ENCODE assay signal across 18 cellular contexts in genomic region chr12:40017488-40017887, GRCh38.
A peak's percentile ranks its signal among the peaks of the same experiment; 100 is the strongest.
DNase-seq lines count a peak whose midpoint lies in the region; ATAC-seq, FAIRE-seq and TF ChIP-seq lines count a peak whose summit lies in the region.
"Had no signal": no experiment of that assay in that cellular context is flagged by ENCODE, and none has a peak within 500 bp of the region (broad histone marks: within the 10 kb centered on the region; RNA-seq: fewer than 3 reads in every experiment).

No MANE protein-coding gene starts in this region.

- no peak overlapping the region for H3K4me3 Mint-ChIP-seq in memory B cell
- H3K4me3 Mint-ChIP-seq in chondrocyte (ENCODE audit: unreplicated experiment), result no peak overlapping the region

- FAIRE-seq in A549 (lab: Jason Lieb, UNC) (no peak), GM12892 (lab: Jason Lieb, UNC) (peak; percentile 54)
- FAIRE-seq: H1 had no signal

- H3K27ac Mint-ChIP-seq in memory B cell (peak overlapping the region; percentile 3), chondrocyte (ENCODE audit: unreplicated experiment) (no peak overlapping the region)

- H3K27me3 ChIP-seq in upper lobe of right lung (no peaks in the 10 kb centered on the region), thyroid gland (no peaks in the 10 kb centered on the region)

- TF ChIP-seq EP300 in A549 (IDR thresholded peaks at IDR 0.05), result no peak

- POLR2A ChIA-PET in A549 (lab: Yijun Ruan, JAX), result no interaction called here

- TF ChIP-seq CTCF in A549 (IDR thresholded peaks at IDR 0.05) (no peak), fibroblast of mammary gland (conservative IDR thresholded peaks at IDR 0.05; ENCODE audit: control insufficient read depth, insufficient read depth, low read depth, low read length) (no peak), upper lobe of right lung (IDR thresholded peaks at IDR 0.05) (no peak), thyroid gland (IDR thresholded peaks at IDR 0.05) (no peak), chondrocyte (IDR thresholded peaks at IDR 0.05) (no peak)

- H3K4me1 Mint-ChIP-seq in memory B cell (peaks cover 2% of the 10 kb centered on the region), chondrocyte (ENCODE audit: low read depth) (peaks cover 5% of the 10 kb centered on the region)

- H3K4me3 ChIP-seq in A549, result no peak overlapping the region
- no peak overlapping the region for H3K4me3 ChIP-seq in fibroblast of mammary gland (ENCODE audit: control insufficient read depth, low read depth, low read length)
- H3K4me3 ChIP-seq in upper lobe of right lung, result no peak overlapping the region
- no peak overlapping the region for H3K4me3 ChIP-seq in thyroid gland (replicated peaks in 1 of 3)

- H3K36me3 ChIP-seq in upper lobe of right lung (no peaks in the 10 kb centered on the region), thyroid gland (no peaks in the 10 kb centered on the region)

- CTCF ChIA-PET in A549 (lab: Yijun Ruan, JAX), result no interaction called here

- 83% methylated on average over 1 of the region's 1 CpG for WGBS in A549 (ENCODE audit: missing lambda C conversion rate)
- WGBS in thyroid gland, 2 donors, result 92 to 100% methylated on average over 1 of the region's 1 CpG

- no peak for TF ChIP-seq RAD21 in A549 (conservative IDR thresholded peaks at IDR 0.05 in 1 of 2, IDR thresholded peaks at IDR 0.05 in 1 of 2)

- H3K27ac ChIP-seq in A549 (no peak overlapping the region), upper lobe of right lung (no peak overlapping the region), thyroid gland (no peak overlapping the region)
- H3K27ac ChIP-seq: KMS-11 had no signal

- TF ChIP-seq POLR2A in A549 (IDR thresholded peaks at IDR 0.05; ENCODE audit: low read length), result no peak
- TF ChIP-seq POLR2A in GM12892 (IDR thresholded peaks at IDR 0.05; ENCODE audit: low read depth, low read length), result no peak
- no peak for TF ChIP-seq POLR2A in thyroid gland (IDR thresholded peaks at IDR 0.05)

- H3K9me3 ChIP-seq in A549 (no peaks in the 10 kb centered on the region), upper lobe of right lung (no peaks in the 10 kb centered on the region), thyroid gland (no peaks in the 10 kb centered on the region)
- H3K9me3 ChIP-seq: SK-N-SH had no signal

- H3K27me3 Mint-ChIP-seq in memory B cell, result no peaks in the 10 kb centered on the region
- no peaks in the 10 kb centered on the region for H3K27me3 Mint-ChIP-seq in chondrocyte (ENCODE audit: low read depth)

- H3K4me1 ChIP-seq in A549 (peaks cover 28% of the 10 kb centered on the region), upper lobe of right lung (peaks cover under 1% of the 10 kb centered on the region), thyroid gland (no peaks in the 10 kb centered on the region)

- ATAC-seq in A549, result peak in 1 of 2 experiments; percentile 20; a peak in 1 of 6 replicates
- no peak for ATAC-seq in memory B cell (ENCODE audit: low read depth)
- ATAC-seq in HG02840 (IDR thresholded peaks at IDR 0.05; ENCODE audit: low FRiP score, unreplicated experiment), result no peak
- no peak for ATAC-seq in upper lobe of right lung

- H3K36me3 Mint-ChIP-seq in memory B cell (no peaks in the 10 kb centered on the region), chondrocyte (ENCODE audit: low read depth) (no peaks in the 10 kb centered on the region)

- H3K4me2 ChIP-seq in A549, result peak overlapping the region; percentile 49
- H3K4me2 ChIP-seq: KMS-11, SK-N-SH had no signal

- DNase-seq in A549 (ENCODE audit: low read depth in 1 of 2, low spot score in 1 of 2), result no peak
- no peak for DNase-seq in GM12892 (ENCODE audit: insufficient read length)
- peak; percentile 30 for DNase-seq in fibroblast of mammary gland (ENCODE audit: low read depth)
- no peak for DNase-seq in memory B cell (ENCODE audit: low spot score in 2 of 2)
- no peak for DNase-seq in upper lobe of right lung
- no peak for DNase-seq in thyroid gland
- no peak for DNase-seq in chondrocyte (ENCODE audit: low spot score)
- DNase-seq: ACHN, AML-193, COR-L47, DMS153, NCI-H1092, NCI-H1694, NCI-H69, SK-N-SH had no signal

- intact Hi-C loops in upper lobe of right lung (cut with DNase I), result loop anchor here (10.0 kb wide), 1 partner anchor 87 kb away; the partner anchor contains the start of gene SLC2A13
- intact Hi-C loops in thyroid gland (cut with DNase I), result no loop called here

- H3K9me3 Mint-ChIP-seq in memory B cell, result no peaks in the 10 kb centered on the region
- no peaks in the 10 kb centered on the region for H3K9me3 Mint-ChIP-seq in chondrocyte (ENCODE audit: low read depth)

TF ChIP-seq in A549, 52 proteins besides CTCF, POLR2A, EP300 and RAD21:
- TF ChIP-seq CEBPB (IDR thresholded peaks at IDR 0.05), result no peak
- no peak for TF ChIP-seq HOXA7 (CRISPR knock-in tag; IDR thresholded peaks at IDR 0.05)
- no peak for TF ChIP-seq REST (IDR thresholded peaks at IDR 0.05)
- no peak for TF ChIP-seq MAZ (IDR thresholded peaks at IDR 0.05; ENCODE audit: borderline replicate concordance, low read depth, low read length)
- no peak for TF ChIP-seq CBX8 (IDR thresholded peaks at IDR 0.05)
